In the genomic region with DNA sequence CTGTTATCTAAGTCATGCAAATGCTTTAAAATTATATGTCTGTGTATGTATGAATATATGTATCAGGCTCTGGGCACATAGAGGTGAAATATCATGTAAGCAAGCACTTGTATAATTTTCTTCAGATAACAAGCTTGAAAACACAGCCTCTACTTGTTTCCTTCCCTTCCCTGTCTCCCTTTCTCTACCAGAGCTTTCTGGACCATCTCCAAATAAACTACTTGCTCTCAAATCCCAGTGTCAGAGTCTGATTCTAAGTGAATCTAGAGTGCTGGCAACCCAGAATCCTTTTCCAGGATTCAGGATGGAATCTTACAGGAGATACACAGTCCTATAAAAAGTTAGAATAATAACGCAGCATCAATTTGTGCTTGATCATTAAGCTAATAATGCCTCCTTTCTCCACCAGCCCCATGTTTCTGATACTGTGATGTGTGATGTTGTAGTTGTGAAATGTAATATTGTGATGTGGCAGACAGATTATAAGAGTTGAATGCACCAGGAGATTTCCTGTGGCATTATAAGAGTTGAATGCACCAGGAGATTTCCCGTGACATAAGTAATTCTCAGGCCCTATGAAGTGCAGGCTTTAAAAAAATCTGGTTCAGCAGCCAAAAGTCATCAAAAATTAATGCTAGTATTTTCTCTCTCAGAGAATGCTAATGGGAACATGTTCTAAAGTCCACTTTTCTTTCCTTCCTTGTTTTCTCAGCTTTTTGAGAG, we compare ENCODE assay signal across 17 cellular contexts.
DNase-seq lines count a peak whose midpoint lies in the region; ATAC-seq, FAIRE-seq and TF ChIP-seq lines count a peak whose summit lies in the region.
"Had no signal": no experiment of that assay in that cellular context is flagged by ENCODE, and none has a peak within 500 bp of the region (broad histone marks: within the 10 kb centered on the region; RNA-seq: fewer than 3 reads in every experiment).

No MANE protein-coding gene starts in this region.

- H3K4me3 ChIP-seq in foreskin fibroblast (ENCODE audit: low read depth in 1 of 2, low read length in 2 of 2): no peak overlapping the region

- H3K27me3 Mint-ChIP-seq in type B pancreatic cell: peaks cover 16% of the 10 kb centered on the region

- no peak overlapping the region for H3K27ac Mint-ChIP-seq in type B pancreatic cell
- H3K27ac Mint-ChIP-seq: CD8-positive, alpha-beta T cell had no signal

- peaks cover 12% of the 10 kb centered on the region for H3K4me1 Mint-ChIP-seq in type B pancreatic cell (ENCODE audit: unreplicated experiment)

- DNase-seq in DMS 273 (lab: John Stamatoyannopoulos, UW; ENCODE audit: unreplicated experiment): peak; percentile 7
- no peak for DNase-seq in DMS 273 treated with DMSO at 0.1 percent for 48 hours (lab: John Stamatoyannopoulos, UW)
- peak; percentile 59 for DNase-seq in NCI-H69 (lab: John Stamatoyannopoulos, UW)
- no peak for DNase-seq in type B pancreatic cell (ENCODE audit: extremely low spot score, unreplicated experiment)
- DNase-seq in foreskin fibroblast: no peak
- DNase-seq in NCI-H524 treated with DMSO at 0.1 percent for 48 hours (lab: John Stamatoyannopoulos, UW): no peak
- DNase-seq: AML-193; CD8-positive, alpha-beta T cell; EL; IMR-90; NCI-H1092 treated with DMSO at 0.1 percent for 48 hours; NCI-H146; NCI-H2029; SIG-M5 had no signal

- FAIRE-seq in islet of Langerhans (lab: Jason Lieb, UNC): peak; percentile 84

- H3K9me3 Mint-ChIP-seq in type B pancreatic cell: no peaks in the 10 kb centered on the region
- H3K9me3 Mint-ChIP-seq: CD8-positive, alpha-beta T cell had no signal

- H3K4me3 Mint-ChIP-seq in type B pancreatic cell: peak overlapping the region; percentile 47
- H3K4me3 Mint-ChIP-seq: CD8-positive, alpha-beta T cell had no signal

- no peak for ATAC-seq in activated CD4-positive, CD25-positive, alpha-beta regulatory T cell treated with anti-CD3 and anti-CD28 coated beads, Interleukin-2, amount 50 U/mL, for 24 hours
- ATAC-seq: CD8-positive, alpha-beta T cell; SK-N-SH treated with all-trans-retinoic acid at 6 μM for 48 hours had no signal

- H3K36me3 Mint-ChIP-seq in type B pancreatic cell: no peaks in the 10 kb centered on the region
- H3K36me3 Mint-ChIP-seq: CD8-positive, alpha-beta T cell had no signal

- TF ChIP-seq CTCF in type B pancreatic cell (conservative IDR thresholded peaks at IDR 0.05) (no peak), foreskin fibroblast (IDR thresholded peaks at IDR 0.05; ENCODE audit: low read depth, low read length) (no peak)

Comparison
In these comparisons a context has a peak if more than half of its experiments do, and no peak if none do; other contexts are left out.
1. DNase-seq: peak in DMS 273 (single experiment) and NCI-H69 (single experiment); none in DMS 273 treated with DMSO at 0.1 percent for 48 hours (single experiment), type B pancreatic cell (single experiment), foreskin fibroblast (0 of 2) and NCI-H524 treated with DMSO at 0.1 percent for 48 hours (single experiment).